ENCODE assay signal across 8 cellular contexts in genomic region chr6:151451950-151452749, GRCh38. TPM values are rescaled to one million over a fixed set of nuclear protein-coding genes. Genes with fewer than 3 reads are reported as not detected.
DNase-seq lines count a peak whose midpoint lies in the region; ATAC-seq and TF ChIP-seq lines count a peak whose summit lies in the region.

Gene RMND1, minus strand, starts transcription at chr6:151452126. Its CDS starts 6,315 bp downstream, at chr6:151445811.

- POLR2A ChIA-PET in GM10248 (lab: Yijun Ruan, JAX), result interaction anchor here (1.1 kb wide), 1 partner anchor 10 kb away, joined by 3 read pairs; no protein-coding TSS in a partner anchor

- H3K27ac ChIP-seq in temporal lobe (ENCODE audit: low read depth, low read length), result peak within 1 kb of the TSS; percentile 76

- H3K27me3 Mint-ChIP-seq in activated naive CD8-positive, alpha-beta T cell, result no peaks in the 10 kb centered on the region

- no peaks in the 10 kb centered on the region for H3K36me3 Mint-ChIP-seq in activated naive CD8-positive, alpha-beta T cell

- CTCF ChIA-PET in GM10248 (lab: Yijun Ruan, JAX), result interaction anchor here (1.0 to 2.1 kb wide), 4 partner anchors 10 to 47 kb away, joined by 3 to 30 read pairs (median 6); no protein-coding TSS in a partner anchor

- no peaks in the 10 kb centered on the region for H3K9me3 Mint-ChIP-seq in activated naive CD8-positive, alpha-beta T cell (ENCODE audit: low read depth)

- no peak for TF ChIP-seq CTCF in GM10248 (IDR thresholded peaks at IDR 0.05; ENCODE audit: control extremely low read depth, extremely low read depth, low read depth, missing control alignments)

- H3K4me3 Mint-ChIP-seq in activated naive CD8-positive, alpha-beta T cell, result peak within 1 kb of the TSS; percentile 97

- peak within 1 kb of the TSS; percentile 92 for H3K27ac Mint-ChIP-seq in activated naive CD8-positive, alpha-beta T cell

- DNase-seq in GM10248 (ENCODE audit: extremely low spot score), result peak; percentile 97
- DNase-seq in NCI-H1105 (lab: John Stamatoyannopoulos, UW), result peak; percentile 99
- peak; percentile 99 for DNase-seq in SKM-1 treated with dmso at 0.1 percent for 144 hours (lab: John Stamatoyannopoulos, UW; ENCODE audit: unreplicated experiment)
- peak; percentile 97 for DNase-seq in glomerular endothelial cell (ENCODE audit: extremely low read depth, low read depth, low spot score)
- peak; percentile 98 for DNase-seq in occipital lobe (lab: John Stamatoyannopoulos, UW)

- peak; percentile 98 for ATAC-seq in HG02623 (IDR thresholded peaks at IDR 0.05; ENCODE audit: unreplicated experiment)

- peaks cover 45% of the 10 kb centered on the region for H3K4me1 Mint-ChIP-seq in activated naive CD8-positive, alpha-beta T cell (ENCODE audit: low read depth)

RNA-seq across cellular contexts. Expression of gene RMND1, which starts in this region (rescaled TPM):
- total RNA-seq in glomerular endothelial cell (18.2 and 34.1 TPM in 2 replicates), occipital lobe (33.7 TPM), temporal lobe (28.8 TPM)

Comparison
In these comparisons a context has a peak if more than half of its experiments do, and no peak if none do; other contexts are left out.
1. Peak in every context shown above with its lines: DNase-seq, ATAC-seq and H3K27ac ChIP-seq.